14 cellular contexts compared by ENCODE assay signal in genomic region chr18:46832856-46833255, GRCh38.
"Had no signal": no experiment of that assay in that cellular context is flagged by ENCODE, and none has a peak within 500 bp of the region (broad histone marks: within the 10 kb centered on the region; RNA-seq: fewer than 3 reads in every experiment).

No MANE protein-coding gene starts in this region.

- H3K27me3 ChIP-seq: right atrium auricular region, tibial artery had no signal

- FAIRE-seq: small intestine had no signal

- H3K4me3 ChIP-seq: lung, right atrium auricular region, tibial artery had no signal

- H3K9me3 ChIP-seq: right atrium auricular region, tibial artery had no signal

- ATAC-seq: activated T-helper 17 cell treated with anti-CD3 and anti-CD28 coated beads, Interleukin-2, amount 50 U/mL, for 72 hours; stimulated activated effector memory CD8-positive, alpha-beta T cell treated with anti-CD3 and anti-CD28 coated beads, Interleukin-12 subunit alpha, Interleukin-12 subunit beta, amount 100 ng/mL, for 72 hours had no signal

- DNase-seq: activated CD4-positive, alpha-beta T cell treated with anti-CD3 and anti-CD28 coated beads, Interleukin-2, amount 50 U/mL, for 1 hour; activated naive CD4-positive, alpha-beta T cell treated with anti-CD3 and anti-CD28 coated beads, Interleukin-2, amount 10 ng/mL, durations not matched to agents 7 days and 5 days; activated T-cell treated with anti-CD3 and anti-CD28 coated beads for 4 hours; cortex of kidney; effector CD8-positive, alpha-beta T cell; hypothalamus; naive B cell; small intestine; tibial artery had no signal

- H3K4me1 ChIP-seq: parathyroid adenoma, right atrium auricular region, tibial artery had no signal

- H3K27ac ChIP-seq: parathyroid adenoma, right atrium auricular region, tibial artery had no signal
